In genomic region chr7:130614449-130614848, GRCh38 we compare ENCODE assay signal across 18 cellular contexts. TPM values are rescaled to one million over a fixed set of nuclear protein-coding genes. Genes with fewer than 3 reads are reported as not detected.
DNase-seq lines count a peak whose midpoint lies in the region; ATAC-seq, FAIRE-seq and TF ChIP-seq lines count a peak whose summit lies in the region.
"Had no signal": no experiment of that assay in that cellular context is flagged by ENCODE, and none has a peak within 500 bp of the region (broad histone marks: within the 10 kb centered on the region; RNA-seq: fewer than 3 reads in every experiment).

No MANE protein-coding gene starts in this region.

- H3K27me3 ChIP-seq in HepG2 (ENCODE audit: control insufficient read depth in 1 of 2, insufficient read depth in 2 of 2, low read length in 2 of 2) (no peaks in the 10 kb centered on the region), right lobe of liver (no peaks in the 10 kb centered on the region), bronchial epithelial cell (ENCODE audit: control insufficient read depth, insufficient read depth, low read length) (no peaks in the 10 kb centered on the region)

- TF ChIP-seq EP300 in HepG2 (IDR thresholded peaks at IDR 0.05; ENCODE audit: low read depth in 2 of 2, low read length in 2 of 2) = no peak
- no peak for TF ChIP-seq EP300 in HepG2 (CRISPR knock-in tag; IDR thresholded peaks at IDR 0.05; ENCODE audit: borderline replicate concordance)

- H4K20me1 ChIP-seq in HepG2 (ENCODE audit: insufficient read depth, low read length) = no peaks in the 10 kb centered on the region

- in situ Hi-C loops in HepG2 (cut with HindIII; ENCODE audit: extremely low pct_ligation_motif_present, low pct_unique_long_range_greater_than_20kb) = no loop called here

- POLR2A ChIA-PET in HepG2 (lab: Yijun Ruan, JAX) = no interaction called here

- TF ChIP-seq POLR2A in HepG2 (IDR thresholded peaks at IDR 0.05; ENCODE audit: insufficient read depth in 1 of 2, low read depth in 2 of 2, low read length in 2 of 2) = no peak
- TF ChIP-seq POLR2A in right lobe of liver (IDR thresholded peaks at IDR 0.05) = no peak

- intact Hi-C loops in HepG2 (cut with micrococcal nuclease; ENCODE audit: unreplicated experiment) (no loop called here), right lobe of liver (cut with DNase I) (no loop called here)

- no peaks in the 10 kb centered on the region for H3K79me2 ChIP-seq in HepG2 (ENCODE audit: insufficient read depth, low read length)

- H3K4me1 Mint-ChIP-seq in progenitor cell of endocrine pancreas (ENCODE audit: low read depth) (peaks cover 16% of the 10 kb centered on the region), nephron progenitor cell (no peaks in the 10 kb centered on the region)
- H3K4me1 Mint-ChIP-seq: CD4-positive, alpha-beta memory T cell; GM23338 had no signal

- no peaks in the 10 kb centered on the region for H3K27me3 Mint-ChIP-seq in progenitor cell of endocrine pancreas
- H3K27me3 Mint-ChIP-seq in nephron progenitor cell (ENCODE audit: low read depth, poor library complexity) = no peaks in the 10 kb centered on the region
- H3K27me3 Mint-ChIP-seq: CD4-positive, alpha-beta memory T cell had no signal

- WGBS in HepG2 (ENCODE audit: low lambda C conversion rate) = 93% methylated on average over 1 of the region's 1 CpG
- WGBS in right lobe of liver (ENCODE audit: insufficient coverage, low coverage, low lambda C conversion rate, missing lambda C conversion rate) = 100% methylated on average over 1 of the region's 1 CpG

- TF ChIP-seq CTCF in HepG2 (CRISPR knock-in tag; IDR thresholded peaks at IDR 0.05) (no peak), right lobe of liver (IDR thresholded peaks at IDR 0.05) (no peak), bronchial epithelial cell (IDR thresholded peaks at IDR 0.05; ENCODE audit: insufficient read depth, low read length, severe bottlenecking) (no peak), progenitor cell of endocrine pancreas (IDR thresholded peaks at IDR 0.05; ENCODE audit: unreplicated experiment) (no peak), nephron progenitor cell (IDR thresholded peaks at IDR 0.05) (no peak)

- no peak for FAIRE-seq in HepG2 (lab: Jason Lieb, UNC)
- FAIRE-seq in bronchial epithelial cell (lab: Jason Lieb, UNC) = no peak
- FAIRE-seq: GM18507 had no signal

- H3K27ac Mint-ChIP-seq in progenitor cell of endocrine pancreas (peak overlapping the region; percentile 41), nephron progenitor cell (no peak overlapping the region)
- H3K27ac Mint-ChIP-seq: CD4-positive, alpha-beta memory T cell; GM23338; HFFc6 had no signal

- H3K36me3 Mint-ChIP-seq in progenitor cell of endocrine pancreas (ENCODE audit: insufficient read depth) (peaks cover 46% of the 10 kb centered on the region), nephron progenitor cell (ENCODE audit: low read depth) (peaks cover 100% of the 10 kb centered on the region)

- H3K4me3 ChIP-seq in HepG2 (replicated peaks in 1 of 3; ENCODE audit: insufficient read depth in 1 of 3, low read depth in 2 of 3, low read length in 3 of 3) (no peak overlapping the region), right lobe of liver (no peak overlapping the region), bronchial epithelial cell (ENCODE audit: low read depth, low read length) (no peak overlapping the region)
- H3K4me3 ChIP-seq: GM23338, HAP-1 had no signal

- H3K4me1 ChIP-seq in HepG2 (ENCODE audit: insufficient read depth, low read length) = no peaks in the 10 kb centered on the region
- H3K4me1 ChIP-seq in right lobe of liver = peaks cover 0 to 6% (median 3%) of the 10 kb centered on the region in 4 donors
- H3K4me1 ChIP-seq: HAP-1 had no signal

- no peak overlapping the region for H2AFZ ChIP-seq in HepG2 (ENCODE audit: low read length)
- H2AFZ ChIP-seq: GM23338 had no signal

- CTCF ChIA-PET in HepG2 (lab: Yijun Ruan, JAX; ENCODE audit: low intra/inter-chr PET ratio, low total read pairs) = no interaction called here

- no peak for TF ChIP-seq RAD21 in HepG2 (CRISPR knock-in tag; IDR thresholded peaks at IDR 0.05)

- H3K27ac ChIP-seq in HepG2 (ENCODE audit: extremely low read length, insufficient read depth, low read length) (no peak overlapping the region), right lobe of liver (no peak overlapping the region)

- H3K9me3 Mint-ChIP-seq in progenitor cell of endocrine pancreas (ENCODE audit: low read depth) (peaks cover 5% of the 10 kb centered on the region), nephron progenitor cell (peaks cover 24% of the 10 kb centered on the region)
- H3K9me3 Mint-ChIP-seq: GM23338, HFFc6 had no signal

- H3K4me2 ChIP-seq in HepG2 (ENCODE audit: low read depth, low read length) = no peak overlapping the region
- H3K4me2 ChIP-seq: GM23338 had no signal

- DNase-seq in HepG2 (ENCODE audit: low spot score) = no peak
- no peak for DNase-seq in right lobe of liver
- DNase-seq in bronchial epithelial cell (ENCODE audit: low read depth) = peak; percentile 11
- DNase-seq in progenitor cell of endocrine pancreas (ENCODE audit: low spot score, unreplicated experiment) = no peak
- no peak for DNase-seq in nephron progenitor cell
- no peak for DNase-seq in NCI-H2029 (lab: John Stamatoyannopoulos, UW)
- DNase-seq: 8988T; C1 segment of cervical spinal cord; Calu3; CD4-positive, alpha-beta memory T cell; COR-L47; DMS53; DMS79 treated with DMSO at 0.1 percent for 48 hours; GF-D8; HFFc6 had no signal

- H3K36me3 ChIP-seq in HepG2 (replicated peaks in 1 of 2; ENCODE audit: control insufficient read depth in 1 of 2, insufficient read depth in 2 of 2, low read length in 2 of 2) (peaks cover 3 to 17% of the 10 kb centered on the region in 2 experiments), right lobe of liver (no peaks in the 10 kb centered on the region), bronchial epithelial cell (ENCODE audit: control insufficient read depth, insufficient read depth, low read length) (peaks cover 4% of the 10 kb centered on the region)
- H3K36me3 ChIP-seq: HAP-1 had no signal

- H3K4me3 Mint-ChIP-seq in progenitor cell of endocrine pancreas (ENCODE audit: low read depth) (no peak overlapping the region), nephron progenitor cell (no peak overlapping the region)
- H3K4me3 Mint-ChIP-seq: CD4-positive, alpha-beta memory T cell; GM23338; HFFc6 had no signal

- H3K9ac ChIP-seq in HepG2 (ENCODE audit: insufficient read depth, low read depth, low read length) = no peak overlapping the region

- H3K9me3 ChIP-seq in HepG2 (ENCODE audit: low read length) (no peaks in the 10 kb centered on the region), right lobe of liver (no peaks in the 10 kb centered on the region)
- H3K9me3 ChIP-seq: HAP-1 had no signal

- no peak for ATAC-seq in HepG2
- no peak for ATAC-seq in right lobe of liver
- ATAC-seq: GM23338 had no signal

- BruUV-seq in HepG2 (replicated peaks; lab: Mats Ljungman, UMichigan) = no TSS peak

TF ChIP-seq in HepG2, 621 proteins besides CTCF, POLR2A, EP300 and RAD21:
- TF ChIP-seq MAFF (IDR thresholded peaks at IDR 0.05; ENCODE audit: low read depth, low read length) (peak; percentile 85), EED (CRISPR knock-in tag; IDR thresholded peaks at IDR 0.05) (no peak), MAFK (conservative IDR thresholded peaks at IDR 0.05 in 1 of 2, IDR thresholded peaks at IDR 0.05 in 1 of 2; ENCODE audit: low read length in 2 of 2) (peak; percentile 72 to 88)

RNA-seq across cellular contexts. Expression of gene COPG2, which starts 54.1 kb away (rescaled TPM):
- total RNA-seq in HepG2 (2016; rRNA removed; fragmentation: Illumina TruSeq; extraction: Trizol) = 17.7 and 27.7 TPM in 2 replicates
- total RNA-seq in HepG2 (2016; cell fraction: cytosol; rRNA removed; fragmentation: Illumina TruSeq; extraction: Trizol; ENCODE audit: low read depth) = 1.5 and 2.1 TPM in 2 replicates
- 18.5 and 23.9 TPM in 2 replicates for total RNA-seq in HepG2 (2016; cell fraction: insoluble cytoplasmic fraction; rRNA removed; fragmentation: Illumina TruSeq; extraction: Trizol)
- total RNA-seq in HepG2 (2016; cell fraction: membrane; rRNA removed; fragmentation: Illumina TruSeq; extraction: Trizol) = 5.6 and 6.4 TPM in 2 replicates
- total RNA-seq in HepG2 (2016; cell fraction: nucleus; rRNA removed; fragmentation: Illumina TruSeq; extraction: Trizol) = 16.1 and 17.2 TPM in 2 replicates
- 12.6 and 14.1 TPM in 2 replicates for polyA plus RNA-seq in HepG2 (2011; rRNA removed)
- 9.8 and 13.2 TPM in 2 replicates for polyA plus RNA-seq in HepG2 (2011; cell fraction: cytosol; rRNA removed)
- polyA plus RNA-seq in HepG2 (2011; cell fraction: nucleus; rRNA removed) = 6.0 and 6.4 TPM in 2 replicates
- polyA plus RNA-seq in HepG2 (2012) = 11.9 and 13.8 TPM in 2 replicates
- polyA plus RNA-seq in HepG2 (2016; cell fraction: cytosol; fragmentation: Illumina TruSeq; extraction: Trizol; ENCODE audit: low read depth) = 1.4 and 1.5 TPM in 2 replicates
- polyA plus RNA-seq in HepG2 (2016; cell fraction: insoluble cytoplasmic fraction; fragmentation: Illumina TruSeq; extraction: Trizol; ENCODE audit: low read depth) = 21.0 and 22.5 TPM in 2 replicates
- polyA plus RNA-seq in HepG2 (2016; cell fraction: membrane; fragmentation: Illumina TruSeq; extraction: Trizol; ENCODE audit: low read depth) = 3.3 and 3.7 TPM in 2 replicates
- polyA plus RNA-seq in HepG2 (2016; cell fraction: nucleus; fragmentation: Illumina TruSeq; extraction: Trizol; ENCODE audit: insufficient read depth, low read depth) = 15.1 and 15.7 TPM in 2 replicates
- 23.1 and 23.8 TPM in 2 replicates for polyA minus RNA-seq in HepG2 (2011; rRNA and poly(A)+ RNA removed; ENCODE audit: low replicate concordance)
- 15.2 and 17.4 TPM in 2 replicates for polyA minus RNA-seq in HepG2 (2011; cell fraction: cytosol; rRNA and poly(A)+ RNA removed)
- 15.8 and 18.9 TPM in 2 replicates for polyA minus RNA-seq in HepG2 (2011; cell fraction: nucleus; rRNA and poly(A)+ RNA removed)
- 1 to 10 TPM; 6.5 to 8.9 (median 8.4) TPM for total RNA-seq in right lobe of liver
- total RNA-seq in bronchial epithelial cell = 26.6 and 30.3 TPM in 2 replicates
- total RNA-seq in progenitor cell of endocrine pancreas = 57.6 and 60.9 TPM in 2 replicates
